18 cellular contexts compared by ENCODE assay signal in the genomic region with DNA sequence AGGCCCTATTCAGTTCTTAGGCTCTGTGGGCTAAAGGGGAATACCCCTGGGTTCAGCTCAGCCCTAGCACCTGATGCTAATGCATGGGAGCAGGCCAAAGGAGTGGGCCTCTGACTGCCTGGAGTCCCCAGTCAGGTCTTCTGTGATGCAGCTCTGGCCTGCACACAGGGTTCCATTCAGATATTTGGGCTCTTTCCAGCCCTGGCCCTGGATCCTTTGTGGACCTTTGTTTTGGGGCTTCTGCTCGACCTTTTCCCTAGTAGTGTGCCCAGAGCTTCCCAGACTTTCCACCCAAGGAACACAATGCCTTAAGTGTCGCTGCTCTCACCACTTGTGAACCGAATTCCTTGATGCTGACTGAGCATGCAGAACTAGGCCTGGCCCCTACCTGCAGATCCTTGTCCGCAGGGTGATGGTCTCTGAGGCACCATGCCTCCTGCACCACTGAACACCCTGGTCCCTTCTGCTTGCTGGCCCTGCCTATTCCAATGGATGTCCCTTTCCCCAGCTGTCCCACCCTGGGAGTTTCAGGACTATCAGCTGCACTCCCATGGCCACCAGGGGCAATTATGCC. TPM values are rescaled to one million over a fixed set of nuclear protein-coding genes. Genes with fewer than 3 reads are reported as not detected.
DNase-seq lines count a peak whose midpoint lies in the region; ATAC-seq, FAIRE-seq and TF ChIP-seq lines count a peak whose summit lies in the region.
"Had no signal": no experiment of that assay in that cellular context is flagged by ENCODE, and none has a peak within 500 bp of the region (broad histone marks: within the 10 kb centered on the region; RNA-seq: fewer than 3 reads in every experiment).

No MANE protein-coding gene starts in this region.

- 93 to 96% methylated on average over 4 of the region's 4 CpGs for WGBS in heart right ventricle, 2 donors

- no peaks in the 10 kb centered on the region for H3K27me3 ChIP-seq in naive thymus-derived CD4-positive, alpha-beta T cell (ENCODE audit: control insufficient read depth in 2 of 2, insufficient read depth in 2 of 2, low read length in 2 of 2)
- H3K27me3 ChIP-seq in CD8-positive, alpha-beta T cell (ENCODE audit: insufficient read depth, low read length) = no peaks in the 10 kb centered on the region
- H3K27me3 ChIP-seq in heart right ventricle = no peaks in the 10 kb centered on the region
- H3K27me3 ChIP-seq: BLaER1 treated with 17β-estradiol and CSF1 and Interleukin-3, amounts not matched to agents 10 nM and 100 nM had no signal

- H3K27me3 Mint-ChIP-seq in activated naive CD8-positive, alpha-beta T cell = no peaks in the 10 kb centered on the region
- no peaks in the 10 kb centered on the region for H3K27me3 Mint-ChIP-seq in activated naive CD8-positive, alpha-beta T cell treated with anti-CD3 and anti-CD28 coated beads, Interleukin-2, amount 50 U/mL, for 24 hours
- H3K27me3 Mint-ChIP-seq in T-helper 17 cell = no peaks in the 10 kb centered on the region
- no peaks in the 10 kb centered on the region for H3K27me3 Mint-ChIP-seq in naive thymus-derived CD4-positive, alpha-beta T cell
- H3K27me3 Mint-ChIP-seq in CD8-positive, alpha-beta T cell (ENCODE audit: low read depth) = no peaks in the 10 kb centered on the region
- H3K27me3 Mint-ChIP-seq: CD4-positive, CD25-positive, alpha-beta regulatory T cell had no signal

- H3K9me3 ChIP-seq in T-helper 17 cell (ENCODE audit: control insufficient read depth, low read length, poor library complexity, severe bottlenecking) (no peaks in the 10 kb centered on the region), heart right ventricle (no peaks in the 10 kb centered on the region)
- H3K9me3 ChIP-seq in naive thymus-derived CD4-positive, alpha-beta T cell (ENCODE audit: control insufficient read depth in 2 of 3, low read length in 3 of 3) = no peaks in the 10 kb centered on the region
- no peaks in the 10 kb centered on the region for H3K9me3 ChIP-seq in CD8-positive, alpha-beta T cell (ENCODE audit: low read length)
- H3K9me3 ChIP-seq: BLaER1 treated with 17β-estradiol and CSF1 and Interleukin-3, amounts not matched to agents 10 nM and 100 nM had no signal

- intact Hi-C loops in naive thymus-derived CD4-positive, alpha-beta T cell (cut with micrococcal nuclease) = no loop called here
- intact Hi-C loops in CD8-positive, alpha-beta T cell (cut with DNase I, micrococcal nuclease) = no loop called here
- intact Hi-C loops in heart right ventricle (cut with DNase I) = no loop called here

- TF ChIP-seq CTCF in CD8-positive, alpha-beta T cell (IDR thresholded peaks at IDR 0.05) = no peak
- no peak for TF ChIP-seq CTCF in heart right ventricle (IDR thresholded peaks at IDR 0.05)

- DNase-seq in activated naive CD8-positive, alpha-beta T cell treated with anti-CD3 and anti-CD28 coated beads, Interleukin-2, amount 50 U/mL, for 24 hours = no peak
- no peak for DNase-seq in T-helper 17 cell
- DNase-seq in globus pallidus (ENCODE audit: low spot score) = peak; percentile 29
- DNase-seq in naive thymus-derived CD4-positive, alpha-beta T cell = no peak
- no peak for DNase-seq in CD8-positive, alpha-beta T cell
- no peak for DNase-seq in heart right ventricle
- DNase-seq in urothelium cell line (ENCODE audit: low spot score) = no peak
- DNase-seq: 8988T; AML-193; Calu3; CD4-positive, CD25-positive, alpha-beta regulatory T cell; DMS 273 treated with DMSO at 0.1 percent for 48 hours; GOT3; H9 had no signal

- no peak overlapping the region for H3K4me3 Mint-ChIP-seq in activated naive CD8-positive, alpha-beta T cell
- no peak overlapping the region for H3K4me3 Mint-ChIP-seq in activated naive CD8-positive, alpha-beta T cell treated with anti-CD3 and anti-CD28 coated beads, Interleukin-2, amount 50 U/mL, for 24 hours
- no peak overlapping the region for H3K4me3 Mint-ChIP-seq in T-helper 17 cell
- H3K4me3 Mint-ChIP-seq in naive thymus-derived CD4-positive, alpha-beta T cell = no peak overlapping the region
- H3K4me3 Mint-ChIP-seq in CD8-positive, alpha-beta T cell = no peak overlapping the region
- H3K4me3 Mint-ChIP-seq: CD4-positive, CD25-positive, alpha-beta regulatory T cell; H9 had no signal

- no peak for ATAC-seq in activated naive CD8-positive, alpha-beta T cell treated with anti-CD3 and anti-CD28 coated beads, Interleukin-2, amount 50 U/mL, for 24 hours
- ATAC-seq in T-helper 17 cell (no peak), heart right ventricle (no peak)
- no peak for ATAC-seq in naive thymus-derived CD4-positive, alpha-beta T cell
- no peak for ATAC-seq in CD8-positive, alpha-beta T cell

- peaks cover 18 to 79% (median 40%) of the 10 kb centered on the region in 3 experiments for H3K36me3 ChIP-seq in naive thymus-derived CD4-positive, alpha-beta T cell (ENCODE audit: control insufficient read depth in 2 of 3, insufficient read depth in 3 of 3, low read length in 3 of 3)
- H3K36me3 ChIP-seq in CD8-positive, alpha-beta T cell (ENCODE audit: insufficient read depth, low read length) = peaks cover 31% of the 10 kb centered on the region
- H3K36me3 ChIP-seq in heart right ventricle = peaks cover 0 to 83% (median 31%) of the 10 kb centered on the region in 9 donors

- peaks cover 2% of the 10 kb centered on the region for H3K36me3 Mint-ChIP-seq in activated naive CD8-positive, alpha-beta T cell
- H3K36me3 Mint-ChIP-seq in activated naive CD8-positive, alpha-beta T cell treated with anti-CD3 and anti-CD28 coated beads, Interleukin-2, amount 50 U/mL, for 24 hours (ENCODE audit: low read depth) = peaks cover 39% of the 10 kb centered on the region
- H3K36me3 Mint-ChIP-seq in T-helper 17 cell (ENCODE audit: low read depth) = peaks cover 2% of the 10 kb centered on the region
- H3K36me3 Mint-ChIP-seq in naive thymus-derived CD4-positive, alpha-beta T cell = peaks cover 2 to 30% (median 7%) of the 10 kb centered on the region in 5 donors
- H3K36me3 Mint-ChIP-seq in CD8-positive, alpha-beta T cell = peaks cover 77% of the 10 kb centered on the region

- no peak for FAIRE-seq in urothelium cell line (lab: Jason Lieb, UNC)
- FAIRE-seq: GM19239 had no signal

- CTCF ChIA-PET in naive thymus-derived CD4-positive, alpha-beta T cell (lab: Charles Lee) = interaction anchor here (0.5 kb wide), 1 partner anchor 8 kb away, joined by 3 read pairs; no protein-coding TSS in a partner anchor
- CTCF ChIA-PET in CD8-positive, alpha-beta T cell (lab: Charles Lee) = interaction anchor here (0.7 kb wide), 1 partner anchor 477 kb away, joined by 3 read pairs; no protein-coding TSS in a partner anchor

- H3K27ac ChIP-seq in naive thymus-derived CD4-positive, alpha-beta T cell (ENCODE audit: low read depth, low read length) = peak overlapping the region; percentile 22
- H3K27ac ChIP-seq in CD8-positive, alpha-beta T cell (ENCODE audit: low read depth, low read length) = no peak overlapping the region
- no peak overlapping the region for H3K27ac ChIP-seq in heart right ventricle
- H3K27ac ChIP-seq: BLaER1 treated with 17β-estradiol and CSF1 and Interleukin-3, amounts not matched to agents 10 nM and 100 nM had no signal

- peaks cover 30% of the 10 kb centered on the region for H3K4me1 Mint-ChIP-seq in activated naive CD8-positive, alpha-beta T cell (ENCODE audit: low read depth)
- peaks cover 18% of the 10 kb centered on the region for H3K4me1 Mint-ChIP-seq in activated naive CD8-positive, alpha-beta T cell treated with anti-CD3 and anti-CD28 coated beads, Interleukin-2, amount 50 U/mL, for 24 hours
- H3K4me1 Mint-ChIP-seq in T-helper 17 cell = peaks cover 17% of the 10 kb centered on the region
- H3K4me1 Mint-ChIP-seq in naive thymus-derived CD4-positive, alpha-beta T cell = peaks cover 10 to 35% (median 27%) of the 10 kb centered on the region in 7 donors
- H3K4me1 Mint-ChIP-seq in CD8-positive, alpha-beta T cell (ENCODE audit: low read depth) = peaks cover 27% of the 10 kb centered on the region

- POLR2A ChIA-PET in naive thymus-derived CD4-positive, alpha-beta T cell (lab: Charles Lee) = interaction anchor here (0.6 kb wide), 1 partner anchor 275 kb away, joined by 3 read pairs; no protein-coding TSS in a partner anchor
- POLR2A ChIA-PET in CD8-positive, alpha-beta T cell (lab: Charles Lee) = interaction anchor here (0.6 kb wide), 1 partner anchor 445 kb away, joined by 3 read pairs; no protein-coding TSS in a partner anchor

- peaks cover 12 to 22% of the 10 kb centered on the region in 2 donors for H3K4me1 ChIP-seq in naive thymus-derived CD4-positive, alpha-beta T cell (ENCODE audit: control insufficient read depth in 2 of 2, insufficient read depth in 2 of 2, low read length in 2 of 2)
- H3K4me1 ChIP-seq in CD8-positive, alpha-beta T cell (ENCODE audit: insufficient read depth, low read length) = peaks cover 16% of the 10 kb centered on the region
- peaks cover 0 to 33% (median 20%) of the 10 kb centered on the region in 9 donors for H3K4me1 ChIP-seq in heart right ventricle

- H3K27ac Mint-ChIP-seq in activated naive CD8-positive, alpha-beta T cell = peak overlapping the region; percentile 16
- H3K27ac Mint-ChIP-seq in activated naive CD8-positive, alpha-beta T cell treated with anti-CD3 and anti-CD28 coated beads, Interleukin-2, amount 50 U/mL, for 24 hours = no peak overlapping the region
- H3K27ac Mint-ChIP-seq in T-helper 17 cell = peak overlapping the region; percentile 70
- peak overlapping the region in 1 of 9 donors; percentile 28 for H3K27ac Mint-ChIP-seq in naive thymus-derived CD4-positive, alpha-beta T cell
- H3K27ac Mint-ChIP-seq in CD8-positive, alpha-beta T cell = no peak overlapping the region

- H3K9me3 Mint-ChIP-seq in activated naive CD8-positive, alpha-beta T cell (ENCODE audit: low read depth) = no peaks in the 10 kb centered on the region
- H3K9me3 Mint-ChIP-seq in activated naive CD8-positive, alpha-beta T cell treated with anti-CD3 and anti-CD28 coated beads, Interleukin-2, amount 50 U/mL, for 24 hours = no peaks in the 10 kb centered on the region
- H3K9me3 Mint-ChIP-seq in naive thymus-derived CD4-positive, alpha-beta T cell = no peaks in the 10 kb centered on the region
- H3K9me3 Mint-ChIP-seq in CD8-positive, alpha-beta T cell = no peaks in the 10 kb centered on the region
- H3K9me3 Mint-ChIP-seq: CD4-positive, CD25-positive, alpha-beta regulatory T cell; H9 had no signal

- H3K4me3 ChIP-seq in naive thymus-derived CD4-positive, alpha-beta T cell (ENCODE audit: low read length) = no peak overlapping the region
- no peak overlapping the region for H3K4me3 ChIP-seq in CD8-positive, alpha-beta T cell (ENCODE audit: low read depth, low read length)
- no peak overlapping the region for H3K4me3 ChIP-seq in heart right ventricle
- H3K4me3 ChIP-seq: BLaER1 treated with 17β-estradiol and CSF1 and Interleukin-3, amounts not matched to agents 10 nM and 100 nM had no signal

RNA-seq across cellular contexts. Expression of gene SEC13, which starts 5.1 kb away (rescaled TPM):
- 10 to 100 TPM; 87.0 to 88.0 TPM for total RNA-seq in T-helper 17 cell
- total RNA-seq in naive thymus-derived CD4-positive, alpha-beta T cell = 10 to 100 TPM; 63.9 to 98.9 (median 71.0) TPM
- 100 to 1,000 TPM; 129 to 131 TPM for polyA plus RNA-seq in naive thymus-derived CD4-positive, alpha-beta T cell
- total RNA-seq in CD8-positive, alpha-beta T cell = 10 to 100 TPM; 92.0 to 92.2 TPM
- 10 to 100 TPM; 48.0 to 69.6 (median 52.4) TPM for total RNA-seq in heart right ventricle
- polyA plus RNA-seq in heart right ventricle = 100 to 1,000 TPM in 1 of 2 donors, 10 to 100 TPM in 1; 28.4 to 175 TPM

RNA-seq across cellular contexts. Expression of gene GHRL, which starts 23.1 kb away (rescaled TPM):
- total RNA-seq in T-helper 17 cell = under 1 TPM; 0.73 to 0.85 TPM
- total RNA-seq in naive thymus-derived CD4-positive, alpha-beta T cell = 1 to 10 TPM in 4 of 5 experiments, under 1 TPM in 1; 0.35 to 3.8 (median 1.3) TPM
- under 1 TPM; 0.67 to 0.69 TPM for polyA plus RNA-seq in naive thymus-derived CD4-positive, alpha-beta T cell
- under 1 TPM in 1 of 2 experiments, not detected in 1; 0.92 TPM for total RNA-seq in CD8-positive, alpha-beta T cell
- total RNA-seq in heart right ventricle = 1 to 10 TPM in 1 of 10 donors, under 1 TPM in 6, not detected in 3; 0.32 to 1.0 (median 0.81) TPM
- polyA plus RNA-seq in heart right ventricle = under 1 TPM; 0.12 to 0.88 TPM
- total RNA-seq: Daoy had no signal

Comparison
In these comparisons a context has a peak if more than half of its experiments do, and no peak if none do; other contexts are left out.
1. H3K27ac Mint-ChIP-seq: peak in activated naive CD8-positive, alpha-beta T cell (single experiment) and T-helper 17 cell (single experiment); none in activated naive CD8-positive, alpha-beta T cell treated with anti-CD3 and anti-CD28 coated beads, Interleukin-2, amount 50 U/mL, for 24 hours (single experiment) and CD8-positive, alpha-beta T cell (single experiment).